Comparison of ENCODE assay signal across 10 cellular contexts in the genomic region with DNA sequence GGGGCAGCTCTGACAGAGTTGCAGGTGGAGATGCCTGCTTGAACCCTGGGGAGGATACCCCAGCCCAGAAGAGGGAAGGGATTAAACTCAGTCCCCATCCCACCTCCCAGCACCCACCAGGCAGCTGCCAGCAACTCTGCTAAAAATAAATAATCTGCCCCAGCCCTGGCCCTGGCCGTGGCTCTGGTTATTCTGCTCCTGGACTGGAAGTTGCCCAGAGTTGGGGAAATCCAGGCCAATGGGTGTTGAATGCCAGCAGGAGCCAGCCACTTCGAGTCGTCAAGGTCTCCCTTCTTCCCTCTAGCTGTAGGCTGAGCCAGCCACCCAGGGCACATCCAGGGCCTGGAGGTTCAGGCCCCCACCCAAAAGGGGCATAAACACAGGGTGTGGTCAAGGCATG. TPM values are rescaled to one million over a fixed set of nuclear protein-coding genes. Genes with fewer than 3 reads are reported as not detected.
DNase-seq lines count a peak whose midpoint lies in the region; TF ChIP-seq lines count a peak whose summit lies in the region.
"Had no signal": no experiment of that assay in that cellular context is flagged by ENCODE, and none has a peak within 500 bp of the region (broad histone marks: within the 10 kb centered on the region; RNA-seq: fewer than 3 reads in every experiment).

No MANE protein-coding gene starts in this region.

- WGBS in endodermal cell (ENCODE audit: insufficient coverage in 1 of 2, insufficient read length in 1 of 2), 2 experiments: 75 to 85% methylated on average over 1 to 3 of the region's 3 CpGs
- WGBS in mesenchymal stem cell: 78% methylated on average over 3 of the region's 3 CpGs

- peak overlapping the region; percentile 23 for H4K8ac ChIP-seq in mesenchymal stem cell (ENCODE audit: low read length)

- H3K4me1 ChIP-seq in endodermal cell (ENCODE audit: control insufficient read depth, insufficient read depth, low read length) (peaks cover 9% of the 10 kb centered on the region), mesenchymal stem cell (ENCODE audit: control insufficient read depth, insufficient read depth, low read depth, low read length) (peaks cover 50% of the 10 kb centered on the region)

- peak overlapping the region; percentile 88 to 98 for H2BK12ac ChIP-seq in mesenchymal stem cell (ENCODE audit: low read length in 2 of 2)

- no peak overlapping the region for H2BK5ac ChIP-seq in mesenchymal stem cell (ENCODE audit: low read depth, low read length, poor library complexity, severe bottlenecking)

- H3K9ac ChIP-seq in endodermal cell (ENCODE audit: extremely low read depth, low read length, poor library complexity, severe bottlenecking) (no peak overlapping the region), mesenchymal stem cell (ENCODE audit: low read length) (no peak overlapping the region)

- peak overlapping the region; percentile 93 for H4K91ac ChIP-seq in mesenchymal stem cell (ENCODE audit: low read length)

- no peak overlapping the region for H3K23ac ChIP-seq in mesenchymal stem cell (ENCODE audit: low read length in 2 of 2)

- peak overlapping the region; percentile 31 for H3K27ac Mint-ChIP-seq in T-helper 2 cell treated with Interferon-gamma antibody and Interleukin-4, amounts not matched to agents 5 μg/mL and 100 μg/mL, for 36 hours
- H3K27ac Mint-ChIP-seq in endodermal cell: no peak overlapping the region
- no peak overlapping the region for H3K27ac Mint-ChIP-seq in type B pancreatic cell

- peak overlapping the region; percentile 88 for H2AK5ac ChIP-seq in mesenchymal stem cell (ENCODE audit: low read length, severe bottlenecking)

- H3K79me1 ChIP-seq in mesenchymal stem cell (replicated peaks; ENCODE audit: low read length, poor library complexity, severe bottlenecking): no peaks in the 10 kb centered on the region

- no peaks in the 10 kb centered on the region for H3K9me3 ChIP-seq in endodermal cell (ENCODE audit: control insufficient read depth, low read length)
- H3K9me3 ChIP-seq in mesenchymal stem cell (ENCODE audit: control insufficient read depth, low read length): no peaks in the 10 kb centered on the region

- H3K36me3 ChIP-seq in endodermal cell (ENCODE audit: control insufficient read depth, insufficient read depth, low read length) (peaks cover under 1% of the 10 kb centered on the region), mesenchymal stem cell (ENCODE audit: control insufficient read depth in 1 of 2, insufficient read depth in 2 of 2, low read depth in 1 of 2, low read length in 2 of 2) (peaks cover 0 to 20% of the 10 kb centered on the region in 2 experiments)

- H3K27me3 Mint-ChIP-seq in T-helper 2 cell treated with Interferon-gamma antibody and Interleukin-4, amounts not matched to agents 5 μg/mL and 100 μg/mL, for 36 hours (ENCODE audit: low read depth): peaks cover 27% of the 10 kb centered on the region
- H3K27me3 Mint-ChIP-seq in endodermal cell (ENCODE audit: insufficient read depth) (peaks cover 63% of the 10 kb centered on the region), type B pancreatic cell (peaks cover 54% of the 10 kb centered on the region)

- peak overlapping the region; percentile 47 to 86 for H3K18ac ChIP-seq in mesenchymal stem cell (ENCODE audit: low read depth in 1 of 2, low read length in 2 of 2)

- H3K4me2 ChIP-seq in mesenchymal stem cell (ENCODE audit: low read length, poor library complexity, severe bottlenecking): no peak overlapping the region

- peak overlapping the region; percentile 74 for H2BK15ac ChIP-seq in mesenchymal stem cell (ENCODE audit: low read depth, poor library complexity, severe bottlenecking)

- no peak overlapping the region for H2AFZ ChIP-seq in mesenchymal stem cell (ENCODE audit: low read depth, low read length)

- no peak for DNase-seq in T-helper 2 cell treated with Interferon-gamma antibody and Interleukin-4, amounts not matched to agents 5 μg/mL and 100 μg/mL, for 36 hours (ENCODE audit: low spot score)
- DNase-seq in T-helper 2 cell: no peak
- no peak for DNase-seq in endodermal cell
- peak; percentile 44 for DNase-seq in mesenchymal stem cell
- no peak for DNase-seq in type B pancreatic cell (ENCODE audit: extremely low spot score, unreplicated experiment)
- DNase-seq in NK-92 treated with Interleukin-12 subunit alpha and Interleukin-12 subunit beta, amount 100 ng/mL, for 24 hours (lab: John Stamatoyannopoulos, UW): no peak
- no peak for DNase-seq in MV-4-11 (lab: John Stamatoyannopoulos, UW)
- no peak for DNase-seq in activated CD4-positive, alpha-beta T cell treated with anti-CD3 and anti-CD28 coated beads, Interleukin-2, amount 50 U/mL, for 48 hours
- DNase-seq: NCI-H187 treated with DMSO at 0.1 percent for 48 hours had no signal

- H3K27me3 ChIP-seq in endodermal cell (ENCODE audit: control insufficient read depth, insufficient read depth, low read length, poor library complexity, severe bottlenecking) (peaks cover 55% of the 10 kb centered on the region), mesenchymal stem cell (ENCODE audit: control insufficient read depth in 1 of 2, insufficient read depth in 1 of 2, low read length in 2 of 2) (peaks cover 4 to 22% of the 10 kb centered on the region in 2 experiments)

- H3K4me3 ChIP-seq in endodermal cell (ENCODE audit: low read length) (no peak overlapping the region), mesenchymal stem cell (ENCODE audit: insufficient read depth in 1 of 2, low read depth in 1 of 2, low read length in 2 of 2) (no peak overlapping the region)

- no peak overlapping the region for H3K4me3 Mint-ChIP-seq in T-helper 2 cell treated with Interferon-gamma antibody and Interleukin-4, amounts not matched to agents 5 μg/mL and 100 μg/mL, for 36 hours
- H3K4me3 Mint-ChIP-seq in endodermal cell (peak overlapping the region; percentile 43), type B pancreatic cell (peak overlapping the region; percentile 22)

- TF ChIP-seq CTCF in endodermal cell (conservative IDR thresholded peaks at IDR 0.05) (no peak), type B pancreatic cell (conservative IDR thresholded peaks at IDR 0.05) (no peak)

- no peaks in the 10 kb centered on the region for H3K9me3 Mint-ChIP-seq in T-helper 2 cell treated with Interferon-gamma antibody and Interleukin-4, amounts not matched to agents 5 μg/mL and 100 μg/mL, for 36 hours
- H3K9me3 Mint-ChIP-seq in endodermal cell (no peaks in the 10 kb centered on the region), type B pancreatic cell (no peaks in the 10 kb centered on the region)

- H3K4me1 Mint-ChIP-seq in T-helper 2 cell treated with Interferon-gamma antibody and Interleukin-4, amounts not matched to agents 5 μg/mL and 100 μg/mL, for 36 hours (ENCODE audit: low read depth): peaks cover 7% of the 10 kb centered on the region
- H3K4me1 Mint-ChIP-seq in endodermal cell (peaks cover 7% of the 10 kb centered on the region), type B pancreatic cell (ENCODE audit: unreplicated experiment) (no peaks in the 10 kb centered on the region)

- no peaks in the 10 kb centered on the region for H3K36me3 Mint-ChIP-seq in T-helper 2 cell treated with Interferon-gamma antibody and Interleukin-4, amounts not matched to agents 5 μg/mL and 100 μg/mL, for 36 hours (ENCODE audit: low read depth)
- H3K36me3 Mint-ChIP-seq in endodermal cell (ENCODE audit: low read depth) (no peaks in the 10 kb centered on the region), type B pancreatic cell (peaks cover 3% of the 10 kb centered on the region)

- peak overlapping the region; percentile 7 for H2BK120ac ChIP-seq in mesenchymal stem cell (ENCODE audit: low read depth, low read length)

- no peak overlapping the region for H3K27ac ChIP-seq in endodermal cell (ENCODE audit: low read depth, low read length)
- no peak overlapping the region for H3K27ac ChIP-seq in mesenchymal stem cell (ENCODE audit: low read length, poor library complexity, severe bottlenecking)

- H3K14ac ChIP-seq in mesenchymal stem cell (ENCODE audit: low read length in 2 of 2): peak overlapping the region in 1 of 2 experiments; percentile 91

- peak overlapping the region; percentile 30 to 54 for H3K4ac ChIP-seq in mesenchymal stem cell (ENCODE audit: low read depth in 1 of 2, low read length in 2 of 2)

RNA-seq across cellular contexts. Expression of gene RRAD, which starts 0.8 kb away (rescaled TPM):
- under 1 TPM in 1 of 2 donors, not detected in 1; 0.55 TPM for total RNA-seq in endodermal cell
- polyA plus RNA-seq in endodermal cell (2013, experiment 1 of 2): 0.53 TPM
- 0.46 TPM for polyA plus RNA-seq in endodermal cell (2013, experiment 2 of 2)
- 6.9 TPM for polyA plus RNA-seq in mesenchymal stem cell (2013, experiment 1 of 2)
- 7.7 TPM for polyA plus RNA-seq in mesenchymal stem cell (2013, experiment 2 of 2)
- total RNA-seq in type B pancreatic cell (ENCODE audit: low replicate concordance): 1.3 and 2.5 TPM in 2 replicates

RNA-seq across cellular contexts. Expression of gene CDH16, which starts 7.5 kb away (rescaled TPM):
- total RNA-seq in endodermal cell (not detected), type B pancreatic cell (ENCODE audit: low replicate concordance) (0.55 and 1.7 TPM in 2 replicates)
- not detected for polyA plus RNA-seq in endodermal cell (2013, experiment 1 of 2)
- polyA plus RNA-seq in endodermal cell (2013, experiment 2 of 2): not detected
- polyA plus RNA-seq in mesenchymal stem cell (2013, experiment 1 of 2): not detected
- polyA plus RNA-seq in mesenchymal stem cell (2013, experiment 2 of 2): not detected
- total RNA-seq: dermis microvascular lymphatic vessel endothelial cell had no signal

RNA-seq across cellular contexts. Expression of gene CIAO2B, which starts 8.0 kb away (rescaled TPM):
- total RNA-seq in endodermal cell (10 to 100 TPM; 70.2 to 87.7 TPM), type B pancreatic cell (ENCODE audit: low replicate concordance) (71.3 and 74.2 TPM in 2 replicates)
- 99.2 TPM for polyA plus RNA-seq in endodermal cell (2013, experiment 1 of 2)
- 88.5 TPM for polyA plus RNA-seq in endodermal cell (2013, experiment 2 of 2)
- polyA plus RNA-seq in mesenchymal stem cell (2013, experiment 1 of 2): 110 TPM
- polyA plus RNA-seq in mesenchymal stem cell (2013, experiment 2 of 2): 117 TPM

RNA-seq across cellular contexts. Expression of gene CES2, which starts 9.1 kb away (rescaled TPM):
- total RNA-seq in endodermal cell (10 to 100 TPM; 28.7 to 36.8 TPM), type B pancreatic cell (ENCODE audit: low replicate concordance) (44.9 and 54.1 TPM in 2 replicates)
- 24.1 TPM for polyA plus RNA-seq in endodermal cell (2013, experiment 1 of 2)
- 20.5 TPM for polyA plus RNA-seq in endodermal cell (2013, experiment 2 of 2)
- 27.4 TPM for polyA plus RNA-seq in mesenchymal stem cell (2013, experiment 1 of 2)
- 27.4 TPM for polyA plus RNA-seq in mesenchymal stem cell (2013, experiment 2 of 2)

RNA-seq across cellular contexts. Expression of gene CES3, which starts 34.9 kb away (rescaled TPM):
- total RNA-seq in endodermal cell (1 to 10 TPM; 2.7 to 3.8 TPM), type B pancreatic cell (ENCODE audit: low replicate concordance) (0.48 and 1.1 TPM in 2 replicates)
- polyA plus RNA-seq in endodermal cell (2013, experiment 1 of 2): 6.9 TPM
- polyA plus RNA-seq in endodermal cell (2013, experiment 2 of 2): 3.8 TPM
- polyA plus RNA-seq in mesenchymal stem cell (2013, experiment 1 of 2): 0.07 TPM
- polyA plus RNA-seq in mesenchymal stem cell (2013, experiment 2 of 2): 0.01 TPM
- total RNA-seq: dermis microvascular lymphatic vessel endothelial cell had no signal
